6 cellular contexts compared by ENCODE assay signal in genomic region chr5:177403194-177403825, GRCh38.
DNase-seq lines count a peak whose midpoint lies in the region; ATAC-seq lines count a peak whose summit lies in the region.

No MANE protein-coding gene starts in this region.

- DNase-seq in NCI-H2081 (lab: John Stamatoyannopoulos, UW) (peak; percentile 46 to 67), NCI-H2081 treated with DMSO at 0.1 percent for 48 hours (lab: John Stamatoyannopoulos, UW) (no peak), HPDE6-E6E7 (ENCODE audit: extremely low spot score) (peak; percentile 63), memory B cell (ENCODE audit: low spot score in 2 of 2) (peak; percentile 34 to 62), KBM-7 (no peak)
- DNase-seq in activated effector memory CD4-positive, alpha-beta T cell treated with anti-CD3 and anti-CD28 coated beads, Interleukin-2, amount 50 U/mL, for 16 hours = peak; percentile 83

- in situ Hi-C loops in KBM-7 (cut with MboI; ENCODE audit: low pct_unique_long_range_greater_than_20kb, low sequenced_read_pairs) = no loop called here

- H3K36me3 Mint-ChIP-seq in memory B cell = no peaks in the 10 kb centered on the region

- H3K27ac Mint-ChIP-seq in memory B cell = no peak overlapping the region

- H3K27me3 Mint-ChIP-seq in memory B cell = no peaks in the 10 kb centered on the region

- peak; percentile 19 for ATAC-seq in memory B cell (ENCODE audit: low read depth)

- H3K9me3 Mint-ChIP-seq in memory B cell = no peaks in the 10 kb centered on the region

- peaks cover 25% of the 10 kb centered on the region for H3K4me1 Mint-ChIP-seq in memory B cell

- H3K4me3 Mint-ChIP-seq in memory B cell = peak overlapping the region; percentile 81

Comparison
In these comparisons a context has a peak if more than half of its experiments do, and no peak if none do; other contexts are left out.
1. DNase-seq: peak in NCI-H2081 (2 of 2), HPDE6-E6E7 (single experiment), activated effector memory CD4-positive, alpha-beta T cell treated with anti-CD3 and anti-CD28 coated beads, Interleukin-2, amount 50 U/mL, for 16 hours (single experiment) and memory B cell (2 of 2); none in NCI-H2081 treated with DMSO at 0.1 percent for 48 hours (single experiment) and KBM-7 (single experiment).